1 cellular context compared by ENCODE assay signal in the genomic region with DNA sequence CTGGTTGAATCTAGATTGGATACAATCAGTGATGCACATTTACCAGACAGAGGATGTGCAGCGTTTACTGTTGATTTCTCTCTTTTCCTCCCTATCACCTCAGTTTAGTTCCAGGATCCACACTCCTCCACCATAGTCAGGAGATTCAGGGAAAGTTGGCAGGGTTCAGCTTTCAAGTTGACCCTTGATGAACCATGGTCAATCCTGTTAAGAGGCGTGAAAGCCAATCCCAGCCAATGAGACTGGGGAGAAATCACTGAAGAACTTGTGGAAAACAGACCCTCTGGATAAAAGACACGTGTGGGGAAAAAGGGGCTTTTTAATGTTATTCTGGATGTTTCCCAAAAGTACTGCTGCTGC.
TF ChIP-seq lines count a peak whose summit lies in the region.

No MANE protein-coding gene starts in this region.

TF ChIP-seq in H1, 55 proteins besides CTCF, POLR2A, EP300 and RAD21:
- TF ChIP-seq SRF (IDR thresholded peaks at IDR 0.05; ENCODE audit: low read depth, low read length) (no peak), TAF1 (IDR thresholded peaks at IDR 0.05; ENCODE audit: low read depth, low read length) (no peak), PHF8 (conservative IDR thresholded peaks at IDR 0.05; ENCODE audit: low read depth, low read length) (0 out of 2 replicates have a peak, but pooled peaks have one; percentile 33), SP2 (IDR thresholded peaks at IDR 0.05; ENCODE audit: low read length) (no peak), KDM4A (IDR thresholded peaks at IDR 0.05; ENCODE audit: low read depth, low read length, severe bottlenecking) (peak; percentile 2), TCF12 (IDR thresholded peaks at IDR 0.05; ENCODE audit: low read depth, low read length) (no peak)
